Comparison of ENCODE assay signal across 21 cellular contexts in the genomic region with DNA sequence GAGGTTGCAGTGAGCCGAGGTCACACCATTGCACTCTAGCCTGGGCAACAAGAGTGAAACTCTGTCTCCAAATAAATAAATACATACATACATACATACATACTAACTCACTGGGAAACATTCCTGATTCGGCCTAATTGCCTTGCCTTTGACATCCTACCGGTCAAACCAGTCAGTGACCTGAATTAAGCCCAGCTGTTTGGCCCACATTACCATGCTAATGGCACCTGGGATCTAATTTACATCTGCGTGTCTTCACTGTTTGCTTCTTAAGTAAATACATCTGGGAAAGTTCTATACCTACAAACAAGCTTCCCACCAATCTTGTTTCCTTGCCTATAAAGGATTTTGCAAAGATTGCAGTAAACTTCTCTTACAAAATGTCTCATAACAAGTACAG.
DNase-seq lines count a peak whose midpoint lies in the region; ATAC-seq and TF ChIP-seq lines count a peak whose summit lies in the region.
"Had no signal": no experiment of that assay in that cellular context is flagged by ENCODE, and none has a peak within 500 bp of the region (broad histone marks: within the 10 kb centered on the region; RNA-seq: fewer than 3 reads in every experiment).

No MANE protein-coding gene starts in this region.

- CTCF ChIA-PET in SK-N-SH (lab: Yijun Ruan, JAX) = interaction anchor here (1.0 to 1.6 kb wide), 5 partner anchors 187 to 647 kb away, joined by 3 to 6 read pairs (median 3); no protein-coding TSS in a partner anchor

- peaks cover 10% of the 10 kb centered on the region for H3K4me1 Mint-ChIP-seq in brain
- H3K4me1 Mint-ChIP-seq: central memory CD8-positive, alpha-beta T cell; memory B cell; nephron progenitor cell; stimulated activated naive B cell treated with anti-CD40 and anti-IgM and Interleukin-4, amounts not matched to agents 10 μg/mL and 1 μg/mL and 100 μg/mL, for 72 hours had no signal

- H3K9me2 ChIP-seq in SK-N-SH = no peaks in the 10 kb centered on the region

- H3K4me3 ChIP-seq in SK-N-SH (ENCODE audit: low read depth in 2 of 2, low read length in 1 of 2) = no peak overlapping the region
- H3K4me3 ChIP-seq in MG63 = no peak overlapping the region
- H3K4me3 ChIP-seq: A549, GM23248, heart left ventricle, left lung had no signal

- H3K9me3 ChIP-seq in SK-N-SH (no peaks in the 10 kb centered on the region), MG63 (no peaks in the 10 kb centered on the region; the same call in 1 of the 2 replicates)
- H3K9me3 ChIP-seq: A549 had no signal

- H3K4me1 ChIP-seq in SK-N-SH (ENCODE audit: control insufficient read depth in 1 of 2, insufficient read depth in 2 of 2, low read depth in 1 of 2, low read length in 1 of 2) = peaks cover 0 to 12% of the 10 kb centered on the region in 2 experiments; a peak in 2 of 4 replicates
- H3K4me1 ChIP-seq: A549, heart left ventricle, left lung had no signal

- no peaks in the 10 kb centered on the region for H4K20me1 ChIP-seq in SK-N-SH (ENCODE audit: insufficient read depth)

- POLR2A ChIA-PET in SK-N-SH (lab: Yijun Ruan, JAX) = no interaction called here

- no peak for TF ChIP-seq RAD21 in SK-N-SH (IDR thresholded peaks at IDR 0.05; ENCODE audit: low read length)

- no peaks in the 10 kb centered on the region for H3K36me3 Mint-ChIP-seq in brain

- H3K9ac ChIP-seq in SK-N-SH = no peak overlapping the region
- H3K9ac ChIP-seq: GM23248 had no signal

- DNase-seq in SK-N-SH (peak; percentile 1), iPS-NIHi7 (ENCODE audit: extremely low spot score) (peak; percentile 64), hepatic stellate cell (ENCODE audit: low spot score) (no peak), NCI-H2029 (lab: John Stamatoyannopoulos, UW) (no peak), MG63 (no peak), NCI-H2171 treated with DMSO at 0.1 percent for 48 hours (lab: John Stamatoyannopoulos, UW) (no peak)
- DNase-seq: activated CD4-positive, alpha-beta T cell treated with anti-CD3 and anti-CD28 coated beads, Interleukin-2, amount 50 U/mL, for 4 hours; activated naive CD4-positive, alpha-beta T cell; DND-41; heart left ventricle; left lung; nephron progenitor cell; stimulated activated naive B cell treated with anti-CD40 and anti-IgM and Interleukin-4, amounts not matched to agents 10 μg/mL and 1 μg/mL and 100 μg/mL, for 72 hours; substantia nigra; T-helper 17 cell had no signal

- H3K4me3 Mint-ChIP-seq in brain = no peak overlapping the region
- H3K4me3 Mint-ChIP-seq: central memory CD8-positive, alpha-beta T cell; memory B cell; nephron progenitor cell; stimulated activated naive B cell treated with anti-CD40 and anti-IgM and Interleukin-4, amounts not matched to agents 10 μg/mL and 1 μg/mL and 100 μg/mL, for 72 hours; T-helper 17 cell had no signal

- H3K27me3 ChIP-seq in SK-N-SH (ENCODE audit: insufficient read depth) = no peaks in the 10 kb centered on the region
- no peaks in the 10 kb centered on the region for H3K27me3 ChIP-seq in MG63
- H3K27me3 ChIP-seq: heart left ventricle, left lung had no signal

- no peak overlapping the region for H3K4me2 ChIP-seq in SK-N-SH
- H3K4me2 ChIP-seq: A549 had no signal

- no peak overlapping the region for H2AFZ ChIP-seq in SK-N-SH (ENCODE audit: low read depth)
- H2AFZ ChIP-seq: GM23248 had no signal

- peak in 1 of 2 experiments; percentile 54; a peak in 2 of 4 replicates for TF ChIP-seq EP300 in SK-N-SH (IDR thresholded peaks at IDR 0.05; ENCODE audit: borderline replicate concordance in 1 of 2, low read depth in 1 of 2, low read length in 1 of 2)

- TF ChIP-seq CTCF in SK-N-SH (IDR thresholded peaks at IDR 0.05) (no peak), brain (conservative IDR thresholded peaks at IDR 0.05) (no peak)

- H3K27ac Mint-ChIP-seq in brain = peak overlapping the region in 4 of 5 experiments; percentile 24 to 64 (median 54)
- H3K27ac Mint-ChIP-seq: memory B cell; nephron progenitor cell; stimulated activated naive B cell treated with anti-CD40 and anti-IgM and Interleukin-4, amounts not matched to agents 10 μg/mL and 1 μg/mL and 100 μg/mL, for 72 hours; T-helper 17 cell had no signal

- 76% methylated on average over 4 of the region's 4 CpGs for WGBS in SK-N-SH (ENCODE audit: low lambda C conversion rate)

- H3K27me3 Mint-ChIP-seq in brain = peaks cover 3% of the 10 kb centered on the region
- H3K27me3 Mint-ChIP-seq: central memory CD8-positive, alpha-beta T cell; memory B cell; stimulated activated naive B cell treated with anti-CD40 and anti-IgM and Interleukin-4, amounts not matched to agents 10 μg/mL and 1 μg/mL and 100 μg/mL, for 72 hours; T-helper 17 cell had no signal

- no peaks in the 10 kb centered on the region for H3K79me2 ChIP-seq in SK-N-SH (ENCODE audit: insufficient read depth)

- no peaks in the 10 kb centered on the region for H3F3A ChIP-seq in SK-N-SH (replicated peaks; ENCODE audit: insufficient read depth)

- H3K27ac ChIP-seq in SK-N-SH (ENCODE audit: low read depth in 2 of 2, low read length in 1 of 2) = peak overlapping the region in 1 of 2 experiments; percentile 43; a peak in 1 of 4 replicates
- H3K27ac ChIP-seq: A549, GM23248, heart left ventricle, left lung had no signal

- peaks cover 0 to 20% (median 13%) of the 10 kb centered on the region in 5 experiments for H3K9me3 Mint-ChIP-seq in brain
- H3K9me3 Mint-ChIP-seq: central memory CD8-positive, alpha-beta T cell had no signal

- H3K36me3 ChIP-seq in SK-N-SH (replicated peaks in 1 of 2; ENCODE audit: control insufficient read depth in 1 of 2, insufficient read depth in 2 of 2, low read length in 1 of 2) (no peaks in the 10 kb centered on the region), MG63 (no peaks in the 10 kb centered on the region)
- H3K36me3 ChIP-seq: heart left ventricle, left lung had no signal

- ATAC-seq in SK-N-SH treated with all-trans-retinoic acid at 6 μM for 48 hours = no peak
- ATAC-seq: T-helper 17 cell had no signal

TF ChIP-seq in SK-N-SH, 30 proteins besides CTCF, POLR2A, EP300 and RAD21 (continues in another document):
- TF ChIP-seq, protein P1, sequence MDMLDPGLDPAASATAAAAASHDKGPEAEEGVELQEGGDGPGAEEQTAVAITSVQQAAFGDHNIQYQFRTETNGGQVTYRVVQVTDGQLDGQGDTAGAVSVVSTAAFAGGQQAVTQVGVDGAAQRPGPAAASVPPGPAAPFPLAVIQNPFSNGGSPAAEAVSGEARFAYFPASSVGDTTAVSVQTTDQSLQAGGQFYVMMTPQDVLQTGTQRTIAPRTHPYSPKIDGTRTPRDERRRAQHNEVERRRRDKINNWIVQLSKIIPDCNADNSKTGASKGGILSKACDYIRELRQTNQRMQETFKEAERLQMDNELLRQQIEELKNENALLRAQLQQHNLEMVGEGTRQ (IDR thresholded peaks at IDR 0.05; ENCODE audit: borderline replicate concordance, low read depth, low read length) = no peak
- TF ChIP-seq MAX (IDR thresholded peaks at IDR 0.05; ENCODE audit: low read depth) (no peak), EZH2phosphoT487 (IDR thresholded peaks at IDR 0.05; ENCODE audit: borderline replicate concordance, low read depth) (no peak), IRF3 (IDR thresholded peaks at IDR 0.05; ENCODE audit: low read depth, low read length) (no peak)

TF ChIP-seq in SK-N-SH treated with all-trans-retinoic acid at 6 μM for 48 hours, 23 proteins besides CTCF, POLR2A, EP300 and RAD21:
- TF ChIP-seq, protein P2, sequence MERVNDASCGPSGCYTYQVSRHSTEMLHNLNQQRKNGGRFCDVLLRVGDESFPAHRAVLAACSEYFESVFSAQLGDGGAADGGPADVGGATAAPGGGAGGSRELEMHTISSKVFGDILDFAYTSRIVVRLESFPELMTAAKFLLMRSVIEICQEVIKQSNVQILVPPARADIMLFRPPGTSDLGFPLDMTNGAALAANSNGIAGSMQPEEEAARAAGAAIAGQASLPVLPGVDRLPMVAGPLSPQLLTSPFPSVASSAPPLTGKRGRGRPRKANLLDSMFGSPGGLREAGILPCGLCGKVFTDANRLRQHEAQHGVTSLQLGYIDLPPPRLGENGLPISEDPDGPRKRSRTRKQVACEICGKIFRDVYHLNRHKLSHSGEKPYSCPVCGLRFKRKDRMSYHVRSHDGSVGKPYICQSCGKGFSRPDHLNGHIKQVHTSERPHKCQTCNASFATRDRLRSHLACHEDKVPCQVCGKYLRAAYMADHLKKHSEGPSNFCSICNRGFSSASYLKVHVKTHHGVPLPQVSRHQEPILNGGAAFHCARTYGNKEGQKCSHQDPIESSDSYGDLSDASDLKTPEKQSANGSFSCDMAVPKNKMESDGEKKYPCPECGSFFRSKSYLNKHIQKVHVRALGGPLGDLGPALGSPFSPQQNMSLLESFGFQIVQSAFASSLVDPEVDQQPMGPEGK (CRISPR knock-in tag; IDR thresholded peaks at IDR 0.05; ENCODE audit: borderline replicate concordance) = no peak
- no peak for TF ChIP-seq TCF4 (CRISPR knock-in tag; IDR thresholded peaks at IDR 0.05; ENCODE audit: borderline replicate concordance)
- no peak for TF ChIP-seq ZNF8 (CRISPR knock-in tag; IDR thresholded peaks at IDR 0.05)
- TF ChIP-seq CSDC2 (CRISPR knock-in tag; IDR thresholded peaks at IDR 0.05) = no peak
- TF ChIP-seq GLIS3 (CRISPR knock-in tag; IDR thresholded peaks at IDR 0.05) = no peak
- no peak for TF ChIP-seq RARB (CRISPR knock-in tag; IDR thresholded peaks at IDR 0.05)
- no peak for TF ChIP-seq BACH2 (CRISPR knock-in tag; IDR thresholded peaks at IDR 0.05; ENCODE audit: borderline replicate concordance)

Comparison
In these comparisons a context has a peak if more than half of its experiments do, and no peak if none do; other contexts are left out.
1. DNase-seq: peak in SK-N-SH (single experiment) and iPS-NIHi7 (single experiment); none in hepatic stellate cell (single experiment), NCI-H2029 (single experiment), MG63 (single experiment) and NCI-H2171 treated with DMSO at 0.1 percent for 48 hours (single experiment).